8 cellular contexts compared by ENCODE assay signal in the genomic region with DNA sequence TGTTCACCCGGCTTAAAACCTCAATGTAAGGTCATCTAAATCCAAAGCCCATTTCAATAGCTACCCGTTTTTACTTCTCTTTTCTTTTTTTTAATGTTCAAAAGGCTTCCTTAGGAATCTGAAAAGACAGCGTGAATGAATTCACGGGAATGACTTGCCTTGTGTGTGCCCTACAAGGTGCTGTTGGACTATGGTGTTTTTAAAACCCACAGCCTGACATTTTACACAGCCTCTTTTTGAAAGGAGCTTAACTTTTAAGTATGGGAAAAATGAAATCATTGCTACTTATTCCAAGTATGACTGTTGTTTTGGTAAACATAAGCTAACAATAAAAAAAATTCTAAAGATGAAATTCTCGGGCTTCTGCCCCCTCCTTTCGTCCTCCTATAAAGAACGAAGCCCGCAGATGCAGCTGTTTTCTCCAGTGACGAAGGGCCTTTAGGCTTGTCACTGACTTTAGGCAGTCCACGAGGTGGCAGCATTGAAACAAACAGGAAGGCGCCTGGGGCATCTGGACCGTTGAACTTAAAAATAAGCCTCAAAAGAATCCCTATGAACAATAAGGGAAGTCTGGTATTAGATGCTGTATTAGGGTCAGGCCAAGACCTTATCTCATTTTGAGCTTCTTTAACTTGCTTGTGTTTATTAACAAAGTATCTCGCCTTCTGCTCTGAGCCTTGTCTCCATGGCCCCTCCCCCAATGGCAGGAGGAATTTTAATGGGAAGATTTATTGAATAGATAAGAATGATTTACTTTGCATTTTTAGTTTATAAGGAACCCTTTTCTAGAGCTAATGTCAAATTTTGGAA.
DNase-seq lines count a peak whose midpoint lies in the region; ATAC-seq and TF ChIP-seq lines count a peak whose summit lies in the region.

No MANE protein-coding gene starts in this region.

- H3K4me1 Mint-ChIP-seq in activated T-helper 17 cell treated with anti-CD3 and anti-CD28 coated beads, Interleukin-2, amount 50 U/mL, for 72 hours: no peaks in the 10 kb centered on the region

- no peak overlapping the region for H3K4me3 Mint-ChIP-seq in activated T-helper 17 cell treated with anti-CD3 and anti-CD28 coated beads, Interleukin-2, amount 50 U/mL, for 72 hours

- peak; percentile 64 for TF ChIP-seq CTCF in foreskin fibroblast (IDR thresholded peaks at IDR 0.05; ENCODE audit: low read depth, low read length)

- no peak overlapping the region for H3K4me3 ChIP-seq in foreskin fibroblast (ENCODE audit: low read depth in 1 of 2, low read length in 2 of 2)

- DNase-seq in CMK (ENCODE audit: low read depth) (peak; percentile 43), HuH-7 (ENCODE audit: low spot score) (peak; percentile 59), RKO (ENCODE audit: low spot score) (peak; percentile 67), foreskin fibroblast (peak; percentile 67 to 89), nucleus accumbens (lab: John Stamatoyannopoulos, UW) (peak in 42 of 56 donors; percentile 3 to 77 (median 22)), substantia nigra (lab: John Stamatoyannopoulos, UW) (peak in 38 of 49 donors; percentile 1 to 71 (median 39))

- peaks cover 14% of the 10 kb centered on the region for H3K27me3 Mint-ChIP-seq in activated T-helper 17 cell treated with anti-CD3 and anti-CD28 coated beads, Interleukin-2, amount 50 U/mL, for 72 hours

- H3K36me3 Mint-ChIP-seq in activated T-helper 17 cell treated with anti-CD3 and anti-CD28 coated beads, Interleukin-2, amount 50 U/mL, for 72 hours (ENCODE audit: low read depth): no peaks in the 10 kb centered on the region

- no peak overlapping the region for H3K27ac ChIP-seq in substantia nigra (ENCODE audit: low read depth, low read length, poor library complexity, severe bottlenecking)

- no peaks in the 10 kb centered on the region for H3K9me3 Mint-ChIP-seq in activated T-helper 17 cell treated with anti-CD3 and anti-CD28 coated beads, Interleukin-2, amount 50 U/mL, for 72 hours

- ATAC-seq in GM19463 (IDR thresholded peaks at IDR 0.05; ENCODE audit: unreplicated experiment): peak; percentile 87
- peak; percentile 97 for ATAC-seq in activated T-helper 17 cell treated with anti-CD3 and anti-CD28 coated beads, Interleukin-2, amount 50 U/mL, for 72 hours (replicated peaks)

- no peak overlapping the region for H3K27ac Mint-ChIP-seq in activated T-helper 17 cell treated with anti-CD3 and anti-CD28 coated beads, Interleukin-2, amount 50 U/mL, for 72 hours

Comparison
In these comparisons a context has a peak if more than half of its experiments do, and no peak if none do; other contexts are left out.
1. DNase-seq: peak in every context shown above with its lines; median percentile 78 in foreskin fibroblast; 67 in RKO; 59 in HuH-7; 43 in CMK; 39 in substantia nigra; 22 in nucleus accumbens.